Comparison of ENCODE assay signal across 13 cellular contexts in the genomic region with DNA sequence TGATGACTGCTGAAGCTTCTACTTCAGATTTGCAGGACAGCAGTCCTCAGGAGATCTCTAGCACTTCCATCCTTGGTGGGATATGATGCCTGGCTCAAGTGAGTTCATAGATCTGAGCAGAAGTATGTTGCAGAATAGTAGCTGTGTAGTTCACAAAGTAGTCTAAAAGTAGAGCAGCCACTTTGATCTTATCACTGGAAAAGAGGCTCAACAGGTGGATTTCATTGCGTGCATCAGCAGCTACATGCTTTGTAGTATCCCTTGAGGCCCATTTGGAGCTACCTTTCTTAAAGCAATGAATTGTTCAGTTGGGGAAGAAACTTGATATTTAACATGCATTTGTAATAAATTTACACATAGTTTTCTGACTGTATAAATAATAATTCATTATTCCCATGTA. TPM values are rescaled to one million over a fixed set of nuclear protein-coding genes. Genes with fewer than 3 reads are reported as not detected.
DNase-seq lines count a peak whose midpoint lies in the region; TF ChIP-seq lines count a peak whose summit lies in the region.
"Had no signal": no experiment of that assay in that cellular context is flagged by ENCODE, and none has a peak within 500 bp of the region (broad histone marks: within the 10 kb centered on the region; RNA-seq: fewer than 3 reads in every experiment).

No MANE protein-coding gene starts in this region.

- peaks cover 8% of the 10 kb centered on the region for H3K4me1 ChIP-seq in DOHH2 (ENCODE audit: control insufficient read depth, low read length)
- H3K4me1 ChIP-seq in HEK293 (ENCODE audit: control insufficient read depth, insufficient read depth, low read length), result no peaks in the 10 kb centered on the region
- no peaks in the 10 kb centered on the region for H3K4me1 ChIP-seq in SJCRH30
- H3K4me1 ChIP-seq: BLaER1 had no signal

- H3K27ac Mint-ChIP-seq in brain (no peak overlapping the region), neural crest cell (ENCODE audit: unreplicated experiment) (peak overlapping the region; percentile 12)
- H3K27ac Mint-ChIP-seq: CD8-positive, alpha-beta memory T cell; IgD-negative memory B cell had no signal

- no peak overlapping the region for H3K27ac ChIP-seq in DOHH2 (ENCODE audit: low read depth, low read length)
- no peak overlapping the region for H3K27ac ChIP-seq in HEK293 (ENCODE audit: extremely low read depth, low read depth, low read length)
- no peak overlapping the region for H3K27ac ChIP-seq in SJCRH30
- H3K27ac ChIP-seq: BLaER1, GM23248 had no signal

- H3K4me1 Mint-ChIP-seq in brain (peaks cover 28% of the 10 kb centered on the region), neural crest cell (peaks cover 25% of the 10 kb centered on the region)

- no peaks in the 10 kb centered on the region for H3K79me2 ChIP-seq in DOHH2 (ENCODE audit: control insufficient read depth, low read length)

- POLR2A ChIA-PET in HEK293 (lab: Yijun Ruan, JAX), result interaction anchor here (0.8 kb wide), 1 partner anchor 30 kb away, joined by 4 read pairs; the partner anchor contains the start of gene BEX3

- CTCF ChIA-PET in HEK293 (lab: Yijun Ruan, JAX), result no interaction called here

- H3K27me3 Mint-ChIP-seq in brain (peaks cover 4% of the 10 kb centered on the region), neural crest cell (ENCODE audit: low read depth) (no peaks in the 10 kb centered on the region)

- H3K27me3 ChIP-seq in DOHH2 (ENCODE audit: control insufficient read depth, low read length) (no peaks in the 10 kb centered on the region), SJCRH30 (no peaks in the 10 kb centered on the region)

- H3K4me3 Mint-ChIP-seq in brain, result peak overlapping the region in 3 of 5 experiments; percentile 6 to 95 (median 93)
- H3K4me3 Mint-ChIP-seq in neural crest cell, result peak overlapping the region; percentile 20

- no peaks in the 10 kb centered on the region for H3F3A ChIP-seq in DOHH2 (ENCODE audit: control insufficient read depth, insufficient read depth)

- H3K9me3 ChIP-seq in DOHH2 (ENCODE audit: control insufficient read depth, insufficient read depth, low read length), result no peaks in the 10 kb centered on the region
- H3K9me3 ChIP-seq in HEK293 (ENCODE audit: control insufficient read depth, insufficient read depth, low read depth, low read length), result no peaks in the 10 kb centered on the region
- H3K9me3 ChIP-seq in SJCRH30 (replicated peaks), result no peaks in the 10 kb centered on the region
- H3K9me3 ChIP-seq: BLaER1 had no signal

- TF ChIP-seq CTCF in DOHH2 (IDR thresholded peaks at IDR 0.05; ENCODE audit: low read depth, low read length, poor library complexity, severe bottlenecking) (no peak), HEK293 (tag by site-specific recombination; IDR thresholded peaks at IDR 0.05) (no peak), brain (conservative IDR thresholded peaks at IDR 0.05) (no peak), neural crest cell (conservative IDR thresholded peaks at IDR 0.05) (no peak)

- H4K20me1 ChIP-seq in DOHH2 (ENCODE audit: control insufficient read depth, insufficient read depth, low read depth, low read length), result no peaks in the 10 kb centered on the region
- H4K20me1 ChIP-seq: BLaER1 had no signal

- H3K4me2 ChIP-seq in DOHH2 (ENCODE audit: low read length), result peak overlapping the region; percentile 73; the same call in 1 of the 2 replicates
- H3K4me2 ChIP-seq: BLaER1 had no signal

- no peak for DNase-seq in neural crest cell (ENCODE audit: low read depth, low spot score)
- no peak for DNase-seq in AML-193 (lab: John Stamatoyannopoulos, UW)
- no peak for DNase-seq in SJCRH30
- DNase-seq in A172 (ENCODE audit: low spot score), result no peak
- DNase-seq: CD8-positive, alpha-beta memory T cell; DMS53; GM23248; H7 had no signal

- H3K9me2 ChIP-seq in DOHH2 (replicated peaks; ENCODE audit: control insufficient read depth, low read length), result no peaks in the 10 kb centered on the region

- peaks cover under 1% of the 10 kb centered on the region for H3K36me3 Mint-ChIP-seq in brain
- H3K36me3 Mint-ChIP-seq in neural crest cell (ENCODE audit: low read depth), result peaks cover 10% of the 10 kb centered on the region
- H3K36me3 Mint-ChIP-seq: CD8-positive, alpha-beta memory T cell; IgD-negative memory B cell had no signal

- H3K9me3 Mint-ChIP-seq in brain (no peaks in the 10 kb centered on the region), neural crest cell (peaks cover 2% of the 10 kb centered on the region)
- H3K9me3 Mint-ChIP-seq: IgD-negative memory B cell had no signal

- H3K4me3 ChIP-seq in DOHH2 (ENCODE audit: low read length) (no peak overlapping the region), HEK293 (ENCODE audit: low read depth, low read length) (no peak overlapping the region), SJCRH30 (no peak overlapping the region)
- H3K4me3 ChIP-seq: BLaER1, GM23248 had no signal

- H3K36me3 ChIP-seq in DOHH2 (ENCODE audit: control insufficient read depth, low read length) (no peaks in the 10 kb centered on the region), HEK293 (ENCODE audit: control insufficient read depth in 2 of 2, insufficient read depth in 1 of 2, low read length in 2 of 2) (no peaks in the 10 kb centered on the region), SJCRH30 (no peaks in the 10 kb centered on the region)
- H3K36me3 ChIP-seq: BLaER1 had no signal

TF ChIP-seq in HEK293, 187 proteins besides CTCF, POLR2A, EP300 and RAD21:
- TF ChIP-seq SCRT2 (tag by site-specific recombination; IDR thresholded peaks at IDR 0.05) (peak; percentile 89), TCF7L2 (IDR thresholded peaks at IDR 0.05; ENCODE audit: borderline replicate concordance, low read depth, low read length) (no peak), ZNF416 (tag by site-specific recombination; IDR thresholded peaks at IDR 0.05) (no peak), SCRT1 (tag by site-specific recombination; IDR thresholded peaks at IDR 0.05; ENCODE audit: borderline replicate concordance) (peak; percentile 59; the same call in 1 of the 2 replicates)
- TF ChIP-seq, protein P1, sequence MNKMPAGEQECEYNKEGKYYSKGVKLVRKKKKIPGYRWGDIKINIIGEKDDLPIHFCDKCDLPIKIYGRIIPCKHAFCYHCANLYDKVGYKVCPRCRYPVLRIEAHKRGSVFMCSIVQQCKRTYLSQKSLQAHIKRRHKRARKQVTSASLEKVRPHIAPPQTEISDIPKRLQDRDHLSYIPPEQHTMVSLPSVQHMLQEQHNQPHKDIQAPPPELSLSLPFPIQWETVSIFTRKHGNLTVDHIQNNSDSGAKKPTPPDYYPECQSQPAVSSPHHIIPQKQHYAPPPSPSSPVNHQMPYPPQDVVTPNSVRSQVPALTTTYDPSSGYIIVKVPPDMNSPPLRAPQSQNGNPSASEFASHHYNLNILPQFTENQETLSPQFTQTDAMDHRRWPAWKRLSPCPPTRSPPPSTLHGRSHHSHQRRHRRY (tag by site-specific recombination; IDR thresholded peaks at IDR 0.05), result no peak

RNA-seq across cellular contexts. Expression of gene BEX3, which starts 29.9 kb away (rescaled TPM):
- 454 TPM for polyA plus RNA-seq in brain (ENCODE audit: insufficient read depth, low read depth, low replicate concordance)
- total RNA-seq in neural crest cell, result 310 and 334 TPM in 2 replicates
- total RNA-seq in SJCRH30 (2014; rRNA removed; shearing (Covaris generic)), result 226 and 238 TPM in 2 replicates
- 187 and 228 TPM in 2 replicates for total RNA-seq in A172 (2014; rRNA removed; shearing (Covaris generic))

RNA-seq across cellular contexts. Expression of gene TCEAL9, which starts 50.0 kb away (rescaled TPM):
- 48.5 TPM for polyA plus RNA-seq in brain (ENCODE audit: insufficient read depth, low read depth, low replicate concordance)
- 42.8 and 46.4 TPM in 2 replicates for total RNA-seq in neural crest cell
- total RNA-seq in SJCRH30 (2014; rRNA removed; shearing (Covaris generic)), result 154 and 183 TPM in 2 replicates
- total RNA-seq in A172 (2014; rRNA removed; shearing (Covaris generic)), result 166 and 199 TPM in 2 replicates
